8 cellular contexts compared by ENCODE assay signal in genomic region chr5:133944263-133945230, GRCh38. TPM values are rescaled to one million over a fixed set of nuclear protein-coding genes. Genes with fewer than 3 reads are reported as not detected.
DNase-seq lines count a peak whose midpoint lies in the region; ATAC-seq, FAIRE-seq and TF ChIP-seq lines count a peak whose summit lies in the region.

No MANE protein-coding gene starts in this region.

- no peak overlapping the region for H3K4me2 ChIP-seq in A549

- H3K27me3 Mint-ChIP-seq in WTC11 (ENCODE audit: low read depth): no peaks in the 10 kb centered on the region
- H3K27me3 Mint-ChIP-seq in naive thymus-derived CD4-positive, alpha-beta T cell: peaks cover 0 to 9% (median 0%) of the 10 kb centered on the region in 5 donors

- no peak for TF ChIP-seq POLR2A in A549 (IDR thresholded peaks at IDR 0.05; ENCODE audit: low read length)
- no peak for TF ChIP-seq POLR2A in esophagus squamous epithelium (IDR thresholded peaks at IDR 0.05)

- H3K36me3 Mint-ChIP-seq in WTC11: no peaks in the 10 kb centered on the region
- H3K36me3 Mint-ChIP-seq in naive thymus-derived CD4-positive, alpha-beta T cell: no peaks in the 10 kb centered on the region

- intact Hi-C loops in esophagus squamous epithelium (cut with DNase I): no loop called here
- intact Hi-C loops in naive thymus-derived CD4-positive, alpha-beta T cell (cut with micrococcal nuclease): loop anchor here in 1 of 2 donors (1.0 to 5.0 kb wide), 2 partner anchors 391 to 832 kb away; no protein-coding TSS in a partner anchor

- peaks cover 3% of the 10 kb centered on the region; the same call in 1 of the 2 replicates for H3K4me1 Mint-ChIP-seq in WTC11
- peaks cover 0 to 8% (median 0%) of the 10 kb centered on the region in 7 donors for H3K4me1 Mint-ChIP-seq in naive thymus-derived CD4-positive, alpha-beta T cell

- no peak overlapping the region for H3K4me3 ChIP-seq in A549
- H3K4me3 ChIP-seq in esophagus squamous epithelium: no peak overlapping the region
- no peak overlapping the region for H3K4me3 ChIP-seq in naive thymus-derived CD4-positive, alpha-beta T cell (ENCODE audit: low read length)

- 47% methylated on average over 19 of the region's 19 CpGs for WGBS in A549 (ENCODE audit: missing lambda C conversion rate)
- 66 to 68% methylated on average over 17 to 19 of the region's 19 CpGs for whole genome bisulfite sequencing in esophagus squamous epithelium, 2 donors

- 0 out of 2 replicates have a peak, but pooled peaks cover 4% of the 10 kb centered on the region for H3K9me3 Mint-ChIP-seq in WTC11
- no peaks in the 10 kb centered on the region for H3K9me3 Mint-ChIP-seq in naive thymus-derived CD4-positive, alpha-beta T cell

- no peak for TF ChIP-seq EP300 in A549 (IDR thresholded peaks at IDR 0.05)

- H3K27me3 ChIP-seq in esophagus squamous epithelium: no peaks in the 10 kb centered on the region
- H3K27me3 ChIP-seq in naive thymus-derived CD4-positive, alpha-beta T cell (ENCODE audit: control insufficient read depth in 2 of 2, insufficient read depth in 2 of 2, low read length in 2 of 2): no peaks in the 10 kb centered on the region

- CTCF ChIA-PET in A549 (lab: Yijun Ruan, JAX): interaction anchor here (0.8 to 4.9 kb wide), 15 partner anchors 9 to 834 kb away, joined by 3 to 19 read pairs (median 4); no protein-coding TSS in a partner anchor
- CTCF ChIA-PET in WTC11 (lab: Charles Lee): interaction anchor here (0.6 to 2.2 kb wide), 23 partner anchors 8 to 627 kb away, joined by 3 to 16 read pairs (median 4); no protein-coding TSS in a partner anchor
- CTCF ChIA-PET in naive thymus-derived CD4-positive, alpha-beta T cell (lab: Charles Lee): interaction anchor here (1.3 kb wide), 1 partner anchor 15 kb away, joined by 3 read pairs; no protein-coding TSS in a partner anchor

- no peak overlapping the region for H3K27ac ChIP-seq in A549
- H3K27ac ChIP-seq in esophagus squamous epithelium: no peak overlapping the region
- no peak overlapping the region for H3K27ac ChIP-seq in naive thymus-derived CD4-positive, alpha-beta T cell (ENCODE audit: low read depth, low read length)

- H3K4me3 Mint-ChIP-seq in WTC11: no peak overlapping the region
- H3K4me3 Mint-ChIP-seq in naive thymus-derived CD4-positive, alpha-beta T cell: no peak overlapping the region

- no peak overlapping the region for H3K27ac Mint-ChIP-seq in WTC11
- no peak overlapping the region for H3K27ac Mint-ChIP-seq in naive thymus-derived CD4-positive, alpha-beta T cell

- peak; percentile 58 for TF ChIP-seq CTCF in A549 (IDR thresholded peaks at IDR 0.05)
- peak; percentile 91 for TF ChIP-seq CTCF in GM12872 (IDR thresholded peaks at IDR 0.05; ENCODE audit: insufficient read depth, low read depth, low read length)
- TF ChIP-seq CTCF in WTC11 (IDR thresholded peaks at IDR 0.05): peak; percentile 74
- TF ChIP-seq CTCF in esophagus squamous epithelium (IDR thresholded peaks at IDR 0.05): peak in 5 of 6 experiments; percentile 32 to 63 (median 42)

- FAIRE-seq in A549 (lab: Jason Lieb, UNC): no peak

- DNase-seq in A549 (ENCODE audit: low read depth in 1 of 2, low spot score in 1 of 2) (peak; percentile 64 to 74), NCI-H128 (lab: John Stamatoyannopoulos, UW; ENCODE audit: unreplicated experiment) (peak; percentile 26), WTC11 (ENCODE audit: low spot score) (peak; percentile 74), esophagus squamous epithelium (lab: John Stamatoyannopoulos, UW) (no peak)
- DNase-seq in naive thymus-derived CD4-positive, alpha-beta T cell: peak in 4 of 9 donors; percentile 14 to 42 (median 18)

- POLR2A ChIA-PET in A549 (lab: Yijun Ruan, JAX) (no interaction called here), WTC11 (lab: Charles Lee) (no interaction called here)
- POLR2A ChIA-PET in naive thymus-derived CD4-positive, alpha-beta T cell (lab: Charles Lee): interaction anchor here (0.6 kb wide), 1 partner anchor 236 kb away, joined by 3 read pairs; no protein-coding TSS in a partner anchor

- TF ChIP-seq RAD21 in A549 (conservative IDR thresholded peaks at IDR 0.05 in 1 of 2, IDR thresholded peaks at IDR 0.05 in 1 of 2): peak; percentile 81 to 91

- no peaks in the 10 kb centered on the region for H3K36me3 ChIP-seq in esophagus squamous epithelium
- H3K36me3 ChIP-seq in naive thymus-derived CD4-positive, alpha-beta T cell (ENCODE audit: control insufficient read depth in 2 of 3, insufficient read depth in 3 of 3, low read length in 3 of 3): no peaks in the 10 kb centered on the region

- no peaks in the 10 kb centered on the region for H3K9me3 ChIP-seq in A549
- no peaks in the 10 kb centered on the region for H3K9me3 ChIP-seq in esophagus squamous epithelium
- no peaks in the 10 kb centered on the region for H3K9me3 ChIP-seq in naive thymus-derived CD4-positive, alpha-beta T cell (ENCODE audit: control insufficient read depth in 2 of 3, low read length in 3 of 3)

- no peaks in the 10 kb centered on the region for H3K4me1 ChIP-seq in A549
- H3K4me1 ChIP-seq in esophagus squamous epithelium: peaks cover 0 to 11% (median 0%) of the 10 kb centered on the region in 3 donors
- no peaks in the 10 kb centered on the region for H3K4me1 ChIP-seq in naive thymus-derived CD4-positive, alpha-beta T cell (ENCODE audit: control insufficient read depth in 2 of 2, insufficient read depth in 2 of 2, low read length in 2 of 2)

- ATAC-seq in A549 (peak; percentile 77 to 90; a peak in 4 of 6 replicates), WTC11 (peak; percentile 95), GM21447 (IDR thresholded peaks at IDR 0.05; ENCODE audit: unreplicated experiment) (no peak), HG02678 (IDR thresholded peaks at IDR 0.05; ENCODE audit: unreplicated experiment) (no peak)
- peak; percentile 52 for ATAC-seq in naive thymus-derived CD4-positive, alpha-beta T cell

TF ChIP-seq in A549, 52 proteins besides CTCF, POLR2A, EP300 and RAD21:
- peak; percentile 63 for TF ChIP-seq SMC3 (IDR thresholded peaks at IDR 0.05)
- TF ChIP-seq, protein P1, sequence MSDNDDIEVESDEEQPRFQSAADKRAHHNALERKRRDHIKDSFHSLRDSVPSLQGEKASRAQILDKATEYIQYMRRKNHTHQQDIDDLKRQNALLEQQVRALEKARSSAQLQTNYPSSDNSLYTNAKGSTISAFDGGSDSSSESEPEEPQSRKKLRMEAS (IDR thresholded peaks at IDR 0.05): no peak
- no peak for TF ChIP-seq RNF2 (IDR thresholded peaks at IDR 0.05; ENCODE audit: borderline replicate concordance, low read depth)
- TF ChIP-seq ZC3H11A (IDR thresholded peaks at IDR 0.05): no peak
TF ChIP-seq in A549: peak in this region for 1.

TF ChIP-seq in WTC11, 78 proteins besides CTCF, POLR2A, EP300 and RAD21:
- TF ChIP-seq GABPB1 (CRISPR knock-in tag; IDR thresholded peaks at IDR 0.05) (no peak), ZNF532 (CRISPR knock-in tag; IDR thresholded peaks at IDR 0.05; ENCODE audit: borderline replicate concordance) (no peak), PREB (CRISPR knock-in tag; IDR thresholded peaks at IDR 0.05; ENCODE audit: borderline replicate concordance) (no peak), NFYB (CRISPR knock-in tag; conservative IDR thresholded peaks at IDR 0.05; ENCODE audit: low read depth) (no peak), MYBL2 (CRISPR knock-in tag; IDR thresholded peaks at IDR 0.05) (no peak)

RNA-seq across cellular contexts. Expression of gene C5orf15, which starts 23.9 kb away (rescaled TPM):
- 103 and 126 TPM in 2 replicates for polyA plus RNA-seq in A549 (2011; rRNA removed)
- 56.7 and 62.9 TPM in 2 replicates for polyA plus RNA-seq in A549 (2012; cell fraction: cytosol; rRNA removed)
- 40.6 and 52.1 TPM in 2 replicates for polyA plus RNA-seq in A549 (2012; cell fraction: nucleus; rRNA removed)
- 89.1 to 92.9 TPM (median 89.9 TPM) in 3 replicates for polyA plus RNA-seq in A549 (2017; fragmentation: RNase III; extraction: RNeasy Plus Mini Kit Qiagen cat#74134 plus additional on column Dnase treatment)
- polyA minus RNA-seq in A549 (2011; rRNA and poly(A)+ RNA removed): 45.9 and 61.8 TPM in 2 replicates
- 29.9 to 32.7 TPM (median 30.3 TPM) in 3 replicates for total RNA-seq in WTC11 (2021)
- total RNA-seq in esophagus squamous epithelium: 10 to 100 TPM; 16.5 to 38.0 (median 22.0) TPM
- total RNA-seq in naive thymus-derived CD4-positive, alpha-beta T cell: 10 to 100 TPM; 11.1 to 33.6 (median 17.9) TPM
- polyA plus RNA-seq in naive thymus-derived CD4-positive, alpha-beta T cell: 10 to 100 TPM; 16.2 to 18.2 TPM

Comparison
In these comparisons a context has a peak if more than half of its experiments do, and no peak if none do; other contexts are left out.
1. ATAC-seq: peak in A549 (2 of 2), WTC11 (single experiment) and naive thymus-derived CD4-positive, alpha-beta T cell (single experiment); none in GM21447 (single experiment) and HG02678 (single experiment).
2. Of the 8 proteins assayed by ChIP-seq in both WTC11 and A549: peak only in WTC11: none; only in A549: none; in both: CTCF; in neither: 7.
3. Peak in every context shown above with its lines, with median percentiles within 50 percentile points of each other: CTCF ChIP-seq.